20 cellular contexts compared by ENCODE assay signal in genomic region chr11:14751975-14752407, GRCh38.
DNase-seq lines count a peak whose midpoint lies in the region; ATAC-seq and TF ChIP-seq lines count a peak whose summit lies in the region.
"Had no signal": no experiment of that assay in that cellular context is flagged by ENCODE, and none has a peak within 500 bp of the region (broad histone marks: within the 10 kb centered on the region; RNA-seq: fewer than 3 reads in every experiment).

No MANE protein-coding gene starts in this region.

- H3K36me3 ChIP-seq in CD8-positive, alpha-beta T cell (ENCODE audit: insufficient read depth, low read length): no peaks in the 10 kb centered on the region
- H3K36me3 ChIP-seq: HAP-1 had no signal

- CTCF ChIA-PET in activated CD4-positive, alpha-beta memory T cell treated with anti-CD3 and anti-CD28 coated beads for 36 hours (lab: Charles Lee): no interaction called here
- CTCF ChIA-PET in activated CD4-positive, alpha-beta memory T cell treated with anti-CD3 and anti-CD28 coated beads, Interleukin-2, amount 10 ng/mL, durations not matched to agents 7 days and 5 days (lab: Charles Lee): no interaction called here
- CTCF ChIA-PET in CD8-positive, alpha-beta T cell (lab: Charles Lee): no interaction called here
- CTCF ChIA-PET in activated CD8-positive, alpha-beta T cell treated with anti-CD3 and anti-CD28 coated beads for 36 hours (lab: Charles Lee): interaction anchor here (0.7 to 1.0 kb wide), 2 partner anchors 19 to 104 kb away, joined by 3 read pairs; no protein-coding TSS in a partner anchor

- no peaks in the 10 kb centered on the region for H3K36me3 Mint-ChIP-seq in activated CD4-positive, alpha-beta memory T cell treated with anti-CD3 and anti-CD28 coated beads for 36 hours
- peaks cover 22% of the 10 kb centered on the region for H3K36me3 Mint-ChIP-seq in activated CD4-positive, alpha-beta memory T cell treated with anti-CD3 and anti-CD28 coated beads, Interleukin-2, amount 10 ng/mL, durations not matched to agents 7 days and 5 days (ENCODE audit: low read depth)
- H3K36me3 Mint-ChIP-seq in CD8-positive, alpha-beta T cell: peaks cover 19% of the 10 kb centered on the region
- H3K36me3 Mint-ChIP-seq in activated CD8-positive, alpha-beta T cell treated with anti-CD3 and anti-CD28 coated beads for 36 hours (ENCODE audit: low read depth): peaks cover 22% of the 10 kb centered on the region
- H3K36me3 Mint-ChIP-seq in glutamatergic neuron (ENCODE audit: unreplicated experiment): no peaks in the 10 kb centered on the region
- H3K36me3 Mint-ChIP-seq: mesothelial cell of epicardium, natural killer cell had no signal

- ATAC-seq in CD8-positive, alpha-beta T cell: peak; percentile 39
- peak; percentile 76 for ATAC-seq in activated CD8-positive, alpha-beta T cell treated with anti-CD3 and anti-CD28 coated beads for 36 hours
- peak; percentile 47 for ATAC-seq in left lobe of liver
- no peak for ATAC-seq in GM21381 (IDR thresholded peaks at IDR 0.05; ENCODE audit: unreplicated experiment)
- ATAC-seq: natural killer cell had no signal

- DNase-seq in activated CD4-positive, alpha-beta memory T cell treated with anti-CD3 and anti-CD28 coated beads for 36 hours: no peak
- DNase-seq in activated CD4-positive, alpha-beta memory T cell treated with anti-CD3 and anti-CD28 coated beads, Interleukin-2, amount 10 ng/mL, durations not matched to agents 7 days and 5 days: no peak
- no peak for DNase-seq in CD8-positive, alpha-beta T cell
- no peak for DNase-seq in activated CD8-positive, alpha-beta T cell treated with anti-CD3 and anti-CD28 coated beads for 36 hours
- DNase-seq in left lobe of liver (ENCODE audit: low spot score) (no peak), CD1c-positive myeloid dendritic cell (ENCODE audit: extremely low spot score) (no peak), glutamatergic neuron (no peak)
- DNase-seq: ACHN; islet precursor cell; Kasumi-1; natural killer cell; NCI-H187; NCI-H526; stimulated activated CD4-positive, alpha-beta T cell treated with anti-CD3 and anti-CD28 coated beads, Interleukin-2, amount 100 ng/mL, for 24 hours; T-helper 9 cell had no signal

- POLR2A ChIA-PET in activated CD4-positive, alpha-beta memory T cell treated with anti-CD3 and anti-CD28 coated beads for 36 hours (lab: Charles Lee): interaction anchor here (1.6 kb wide), 1 partner anchor 9 kb away, joined by 4 read pairs; no protein-coding TSS in a partner anchor
- POLR2A ChIA-PET in activated CD4-positive, alpha-beta memory T cell treated with anti-CD3 and anti-CD28 coated beads, Interleukin-2, amount 10 ng/mL, durations not matched to agents 7 days and 5 days (lab: Charles Lee): no interaction called here
- POLR2A ChIA-PET in CD8-positive, alpha-beta T cell (lab: Charles Lee): no interaction called here
- POLR2A ChIA-PET in activated CD8-positive, alpha-beta T cell treated with anti-CD3 and anti-CD28 coated beads for 36 hours (lab: Charles Lee): no interaction called here

- peaks cover 52% of the 10 kb centered on the region for H3K4me1 ChIP-seq in CD8-positive, alpha-beta T cell (ENCODE audit: insufficient read depth, low read length)

- H3K4me3 ChIP-seq in CD8-positive, alpha-beta T cell (ENCODE audit: low read depth, low read length): no peak overlapping the region
- H3K4me3 ChIP-seq: HAP-1, SK-N-MC, skin epidermis had no signal

- H3K4me3 Mint-ChIP-seq in activated CD4-positive, alpha-beta memory T cell treated with anti-CD3 and anti-CD28 coated beads for 36 hours: no peak overlapping the region
- no peak overlapping the region for H3K4me3 Mint-ChIP-seq in activated CD4-positive, alpha-beta memory T cell treated with anti-CD3 and anti-CD28 coated beads, Interleukin-2, amount 10 ng/mL, durations not matched to agents 7 days and 5 days
- peak overlapping the region; percentile 40 for H3K4me3 Mint-ChIP-seq in CD8-positive, alpha-beta T cell
- H3K4me3 Mint-ChIP-seq in activated CD8-positive, alpha-beta T cell treated with anti-CD3 and anti-CD28 coated beads for 36 hours: peak overlapping the region; percentile 6
- no peak overlapping the region for H3K4me3 Mint-ChIP-seq in glutamatergic neuron (ENCODE audit: unreplicated experiment)
- H3K4me3 Mint-ChIP-seq: mesothelial cell of epicardium, natural killer cell had no signal

- no peaks in the 10 kb centered on the region for H3K27me3 ChIP-seq in CD8-positive, alpha-beta T cell (ENCODE audit: insufficient read depth, low read length)

- peaks cover 47% of the 10 kb centered on the region for H3K4me1 Mint-ChIP-seq in activated CD4-positive, alpha-beta memory T cell treated with anti-CD3 and anti-CD28 coated beads for 36 hours (ENCODE audit: low read depth)
- peaks cover 36% of the 10 kb centered on the region for H3K4me1 Mint-ChIP-seq in activated CD4-positive, alpha-beta memory T cell treated with anti-CD3 and anti-CD28 coated beads, Interleukin-2, amount 10 ng/mL, durations not matched to agents 7 days and 5 days
- peaks cover 63% of the 10 kb centered on the region for H3K4me1 Mint-ChIP-seq in CD8-positive, alpha-beta T cell (ENCODE audit: low read depth)
- H3K4me1 Mint-ChIP-seq in activated CD8-positive, alpha-beta T cell treated with anti-CD3 and anti-CD28 coated beads for 36 hours (ENCODE audit: low read depth): peaks cover 60% of the 10 kb centered on the region
- peaks cover 4% of the 10 kb centered on the region for H3K4me1 Mint-ChIP-seq in glutamatergic neuron (ENCODE audit: low read depth, unreplicated experiment)

- H3K27ac ChIP-seq in CD8-positive, alpha-beta T cell (ENCODE audit: low read depth, low read length): no peak overlapping the region
- H3K27ac ChIP-seq: SK-N-MC, skin epidermis had no signal

- intact Hi-C loops in activated CD4-positive, alpha-beta memory T cell treated with anti-CD3 and anti-CD28 coated beads for 36 hours (cut with micrococcal nuclease): no loop called here
- intact Hi-C loops in CD8-positive, alpha-beta T cell (cut with DNase I, micrococcal nuclease): loop anchor here in 1 of 2 experiments (1.0 to 5.0 kb wide), 4 partner anchors 10 to 35 kb away; no protein-coding TSS in a partner anchor
- intact Hi-C loops in activated CD8-positive, alpha-beta T cell treated with anti-CD3 and anti-CD28 coated beads for 36 hours (cut with micrococcal nuclease): no loop called here

- H3K9me3 Mint-ChIP-seq in activated CD4-positive, alpha-beta memory T cell treated with anti-CD3 and anti-CD28 coated beads for 36 hours: no peaks in the 10 kb centered on the region
- peaks cover 2% of the 10 kb centered on the region for H3K9me3 Mint-ChIP-seq in activated CD4-positive, alpha-beta memory T cell treated with anti-CD3 and anti-CD28 coated beads, Interleukin-2, amount 10 ng/mL, durations not matched to agents 7 days and 5 days
- no peaks in the 10 kb centered on the region for H3K9me3 Mint-ChIP-seq in CD8-positive, alpha-beta T cell
- peaks cover 3% of the 10 kb centered on the region for H3K9me3 Mint-ChIP-seq in activated CD8-positive, alpha-beta T cell treated with anti-CD3 and anti-CD28 coated beads for 36 hours
- no peaks in the 10 kb centered on the region for H3K9me3 Mint-ChIP-seq in glutamatergic neuron (ENCODE audit: unreplicated experiment)
- H3K9me3 Mint-ChIP-seq: mesothelial cell of epicardium, natural killer cell had no signal

- TF ChIP-seq CTCF in CD8-positive, alpha-beta T cell (IDR thresholded peaks at IDR 0.05): no peak
- TF ChIP-seq CTCF in activated CD8-positive, alpha-beta T cell treated with anti-CD3 and anti-CD28 coated beads for 36 hours (IDR thresholded peaks at IDR 0.05): no peak
- no peak for TF ChIP-seq CTCF in glutamatergic neuron (IDR thresholded peaks at IDR 0.05; ENCODE audit: partially characterized antibody, unreplicated experiment)

- H3K27me3 Mint-ChIP-seq in activated CD4-positive, alpha-beta memory T cell treated with anti-CD3 and anti-CD28 coated beads for 36 hours: no peaks in the 10 kb centered on the region
- no peaks in the 10 kb centered on the region for H3K27me3 Mint-ChIP-seq in activated CD4-positive, alpha-beta memory T cell treated with anti-CD3 and anti-CD28 coated beads, Interleukin-2, amount 10 ng/mL, durations not matched to agents 7 days and 5 days
- H3K27me3 Mint-ChIP-seq in CD8-positive, alpha-beta T cell (ENCODE audit: low read depth): no peaks in the 10 kb centered on the region
- no peaks in the 10 kb centered on the region for H3K27me3 Mint-ChIP-seq in activated CD8-positive, alpha-beta T cell treated with anti-CD3 and anti-CD28 coated beads for 36 hours
- H3K27me3 Mint-ChIP-seq in glutamatergic neuron (ENCODE audit: unreplicated experiment): no peaks in the 10 kb centered on the region

- no peaks in the 10 kb centered on the region for H3K9me3 ChIP-seq in CD8-positive, alpha-beta T cell (ENCODE audit: low read length)
- H3K9me3 ChIP-seq: HAP-1 had no signal

- peak overlapping the region; percentile 46 for H3K27ac Mint-ChIP-seq in activated CD4-positive, alpha-beta memory T cell treated with anti-CD3 and anti-CD28 coated beads for 36 hours
- H3K27ac Mint-ChIP-seq in activated CD4-positive, alpha-beta memory T cell treated with anti-CD3 and anti-CD28 coated beads, Interleukin-2, amount 10 ng/mL, durations not matched to agents 7 days and 5 days: no peak overlapping the region
- peak overlapping the region; percentile 83 for H3K27ac Mint-ChIP-seq in CD8-positive, alpha-beta T cell
- peak overlapping the region; percentile 80 for H3K27ac Mint-ChIP-seq in activated CD8-positive, alpha-beta T cell treated with anti-CD3 and anti-CD28 coated beads for 36 hours
- H3K27ac Mint-ChIP-seq in glutamatergic neuron (ENCODE audit: unreplicated experiment): no peak overlapping the region
- H3K27ac Mint-ChIP-seq: mesothelial cell of epicardium had no signal

Comparison
In these comparisons a context has a peak if more than half of its experiments do, and no peak if none do; other contexts are left out.
1. H3K27ac Mint-ChIP-seq: peak in activated CD4-positive, alpha-beta memory T cell treated with anti-CD3 and anti-CD28 coated beads for 36 hours (single experiment), CD8-positive, alpha-beta T cell (single experiment) and activated CD8-positive, alpha-beta T cell treated with anti-CD3 and anti-CD28 coated beads for 36 hours (single experiment); none in activated CD4-positive, alpha-beta memory T cell treated with anti-CD3 and anti-CD28 coated beads, Interleukin-2, amount 10 ng/mL, durations not matched to agents 7 days and 5 days (single experiment) and glutamatergic neuron (single experiment).
2. H3K4me3 Mint-ChIP-seq: peak in CD8-positive, alpha-beta T cell (single experiment) and activated CD8-positive, alpha-beta T cell treated with anti-CD3 and anti-CD28 coated beads for 36 hours (single experiment); none in activated CD4-positive, alpha-beta memory T cell treated with anti-CD3 and anti-CD28 coated beads for 36 hours (single experiment), activated CD4-positive, alpha-beta memory T cell treated with anti-CD3 and anti-CD28 coated beads, Interleukin-2, amount 10 ng/mL, durations not matched to agents 7 days and 5 days (single experiment) and glutamatergic neuron (single experiment).